In genomic region chr4:92091335-92091734, GRCh38 we compare ENCODE assay signal across 13 cellular contexts.
DNase-seq lines count a peak whose midpoint lies in the region; ATAC-seq and TF ChIP-seq lines count a peak whose summit lies in the region.
"Had no signal": no experiment of that assay in that cellular context is flagged by ENCODE, and none has a peak within 500 bp of the region (broad histone marks: within the 10 kb centered on the region; RNA-seq: fewer than 3 reads in every experiment).

No MANE protein-coding gene starts in this region.

- H3K27me3 Mint-ChIP-seq in progenitor cell of endocrine pancreas, result no peaks in the 10 kb centered on the region

- CTCF ChIA-PET in HCT116 (lab: Charles Lee), result no interaction called here
- CTCF ChIA-PET in PC-9 (lab: Charles Lee), result no interaction called here

- no peak overlapping the region for H3K4me2 ChIP-seq in DOHH2 (ENCODE audit: low read length)
- H3K4me2 ChIP-seq in HCT116 (ENCODE audit: low read length), result no peak overlapping the region
- H3K4me2 ChIP-seq in PC-9, result peak overlapping the region; percentile 64

- no peak overlapping the region for H3K27ac Mint-ChIP-seq in progenitor cell of endocrine pancreas
- H3K27ac Mint-ChIP-seq: stimulated activated effector memory CD8-positive, alpha-beta T cell treated with anti-CD3 and anti-CD28 coated beads, Interleukin-12 subunit alpha, Interleukin-12 subunit beta, amount 100 ng/mL, for 72 hours had no signal

- no peaks in the 10 kb centered on the region for H3K27me3 ChIP-seq in DOHH2 (ENCODE audit: control insufficient read depth, low read length)
- no peaks in the 10 kb centered on the region for H3K27me3 ChIP-seq in HCT116 (ENCODE audit: insufficient read depth, low read length)
- H3K27me3 ChIP-seq in PC-9 (ENCODE audit: insufficient read depth, low read depth), result no peaks in the 10 kb centered on the region
- H3K27me3 ChIP-seq: pancreas had no signal

- peak; percentile 21; the same call in 1 of the 2 replicates for TF ChIP-seq RAD21 in HCT116 (IDR thresholded peaks at IDR 0.05; ENCODE audit: low read depth)

- intact Hi-C loops in HCT116 (cut with micrococcal nuclease) (no loop called here), PC-9 (cut with micrococcal nuclease; ENCODE audit: unreplicated experiment) (no loop called here)

- H3K4me1 ChIP-seq in DOHH2 (ENCODE audit: control insufficient read depth, low read length), result no peaks in the 10 kb centered on the region
- H3K4me1 ChIP-seq in HCT116 (ENCODE audit: control insufficient read depth in 1 of 2, insufficient read depth in 2 of 2, low read length in 2 of 2), result no peaks in the 10 kb centered on the region
- no peaks in the 10 kb centered on the region for H3K4me1 ChIP-seq in PC-9 (replicated peaks; ENCODE audit: insufficient read depth)
- H3K4me1 ChIP-seq: pancreas had no signal

- TF ChIP-seq CTCF in DOHH2 (IDR thresholded peaks at IDR 0.05; ENCODE audit: low read depth, low read length, poor library complexity, severe bottlenecking), result peak; percentile 15
- TF ChIP-seq CTCF in HCT116 (IDR thresholded peaks at IDR 0.05 in 2 of 3, conservative IDR thresholded peaks at IDR 0.05 in 1 of 3; ENCODE audit: borderline replicate concordance in 1 of 3, insufficient read depth in 1 of 3, low read depth in 2 of 3, low read length in 2 of 3), result peak in 2 of 3 experiments; percentile 12 to 38; a peak in 2 of 6 replicates
- TF ChIP-seq CTCF in PC-9 (conservative IDR thresholded peaks at IDR 0.05), result peak; percentile 46; the same call in 1 of the 2 replicates
- no peak for TF ChIP-seq CTCF in progenitor cell of endocrine pancreas (IDR thresholded peaks at IDR 0.05; ENCODE audit: unreplicated experiment)

- peaks cover 3% of the 10 kb centered on the region for H3K9me3 Mint-ChIP-seq in progenitor cell of endocrine pancreas (ENCODE audit: low read depth)

- H3K9ac ChIP-seq in HCT116 (ENCODE audit: low read length), result no peak overlapping the region

- POLR2A ChIA-PET in HCT116 (lab: Charles Lee) (no interaction called here), PC-9 (lab: Charles Lee; ENCODE audit: unreplicated experiment) (no interaction called here)

- BruUV-seq in HCT116 (replicated peaks; lab: Mats Ljungman, UMichigan), result no TSS peak
- BruUV-seq in PC-9 (replicated peaks; lab: Mats Ljungman, UMichigan), result no TSS peak

- H3K9me3 ChIP-seq in DOHH2 (ENCODE audit: control insufficient read depth, insufficient read depth, low read length), result no peaks in the 10 kb centered on the region
- no peaks in the 10 kb centered on the region for H3K9me3 ChIP-seq in HCT116 (ENCODE audit: control insufficient read depth in 1 of 2, insufficient read depth in 1 of 2, low read depth in 1 of 2, low read length in 2 of 2)
- H3K9me3 ChIP-seq in PC-9 (ENCODE audit: insufficient read depth, low read depth), result no peaks in the 10 kb centered on the region
- H3K9me3 ChIP-seq: pancreas had no signal

- no peak for TF ChIP-seq POLR2A in HCT116 (IDR thresholded peaks at IDR 0.05; ENCODE audit: borderline replicate concordance, extremely low read depth, insufficient read depth, insufficient read length)

- no peaks in the 10 kb centered on the region for H3K36me3 Mint-ChIP-seq in progenitor cell of endocrine pancreas (ENCODE audit: insufficient read depth)
- H3K36me3 Mint-ChIP-seq: stimulated activated effector memory CD8-positive, alpha-beta T cell treated with anti-CD3 and anti-CD28 coated beads, Interleukin-12 subunit alpha, Interleukin-12 subunit beta, amount 100 ng/mL, for 72 hours had no signal

- H3K79me2 ChIP-seq in DOHH2 (ENCODE audit: control insufficient read depth, low read length), result no peaks in the 10 kb centered on the region
- no peaks in the 10 kb centered on the region for H3K79me2 ChIP-seq in HCT116 (ENCODE audit: insufficient read depth, low read length)
- no peaks in the 10 kb centered on the region for H3K79me2 ChIP-seq in PC-9 (ENCODE audit: low read depth)

- H3K9me2 ChIP-seq in DOHH2 (replicated peaks; ENCODE audit: control insufficient read depth, low read length) (no peaks in the 10 kb centered on the region), HCT116 (ENCODE audit: insufficient read depth) (no peaks in the 10 kb centered on the region), PC-9 (ENCODE audit: insufficient read depth) (no peaks in the 10 kb centered on the region)

- H3K27ac ChIP-seq in DOHH2 (ENCODE audit: low read depth, low read length) (no peak overlapping the region), HCT116 (ENCODE audit: low read depth, low read length) (no peak overlapping the region), PC-9 (no peak overlapping the region)
- H3K27ac ChIP-seq: pancreas had no signal

- H4K20me1 ChIP-seq in DOHH2 (ENCODE audit: control insufficient read depth, insufficient read depth, low read depth, low read length), result no peaks in the 10 kb centered on the region
- no peaks in the 10 kb centered on the region for H4K20me1 ChIP-seq in HCT116 (ENCODE audit: insufficient read depth)
- no peaks in the 10 kb centered on the region for H4K20me1 ChIP-seq in PC-9 (ENCODE audit: insufficient read depth)

- DNase-seq in HCT116 (ENCODE audit: low read depth, low spot score), result no peak
- DNase-seq in PC-9, result peak in 1 of 2 experiments; percentile 22
- peak; percentile 12 for DNase-seq in iPS-NIHi7 (ENCODE audit: extremely low spot score)
- no peak for DNase-seq in progenitor cell of endocrine pancreas (ENCODE audit: low spot score, unreplicated experiment)
- DNase-seq in mucosa of gallbladder (ENCODE audit: low spot score), result no peak
- no peak for DNase-seq in amniotic stem cell (lab: John Stamatoyannopoulos, UW)
- DNase-seq: activated T-cell treated with anti-CD3 and anti-CD28 coated beads for 4 hours, aorta, NCI-H187 treated with DMSO at 0.1 percent for 48 hours, pancreas had no signal

- H2AFZ ChIP-seq in HCT116 (ENCODE audit: low read depth, low read length, poor library complexity, severe bottlenecking) (no peak overlapping the region), PC-9 (peak overlapping the region; percentile 79)

- no peaks in the 10 kb centered on the region for H3F3A ChIP-seq in DOHH2 (ENCODE audit: control insufficient read depth, insufficient read depth)
- H3F3A ChIP-seq in PC-9 (ENCODE audit: insufficient read depth, low read depth), result no peaks in the 10 kb centered on the region

- no peak overlapping the region for H3K4me3 Mint-ChIP-seq in progenitor cell of endocrine pancreas (ENCODE audit: low read depth)
- H3K4me3 Mint-ChIP-seq: stimulated activated effector memory CD8-positive, alpha-beta T cell treated with anti-CD3 and anti-CD28 coated beads, Interleukin-12 subunit alpha, Interleukin-12 subunit beta, amount 100 ng/mL, for 72 hours had no signal

- ATAC-seq in HCT116, result no peak
- ATAC-seq in GM21576 (IDR thresholded peaks at IDR 0.05; ENCODE audit: unreplicated experiment), result no peak
- ATAC-seq: pancreas; stimulated activated effector memory CD8-positive, alpha-beta T cell treated with anti-CD3 and anti-CD28 coated beads, Interleukin-12 subunit alpha, Interleukin-12 subunit beta, amount 100 ng/mL, for 72 hours had no signal

- no peaks in the 10 kb centered on the region for H3K36me3 ChIP-seq in DOHH2 (ENCODE audit: control insufficient read depth, low read length)
- H3K36me3 ChIP-seq in HCT116 (ENCODE audit: control insufficient read depth in 1 of 2, insufficient read depth in 2 of 2, low read length in 2 of 2), result no peaks in the 10 kb centered on the region
- no peaks in the 10 kb centered on the region for H3K36me3 ChIP-seq in PC-9 (ENCODE audit: low read depth)
- H3K36me3 ChIP-seq: pancreas had no signal

- H3K4me3 ChIP-seq in DOHH2 (ENCODE audit: low read length) (no peak overlapping the region), HCT116 (replicated peaks in 1 of 2; ENCODE audit: low read depth in 1 of 2, low read length in 2 of 2) (no peak overlapping the region), PC-9 (peak overlapping the region; percentile 48; the same call in 1 of the 2 replicates)
- H3K4me3 ChIP-seq: pancreas had no signal

- no peaks in the 10 kb centered on the region for H3K4me1 Mint-ChIP-seq in progenitor cell of endocrine pancreas (ENCODE audit: low read depth)
- H3K4me1 Mint-ChIP-seq: stimulated activated effector memory CD8-positive, alpha-beta T cell treated with anti-CD3 and anti-CD28 coated beads, Interleukin-12 subunit alpha, Interleukin-12 subunit beta, amount 100 ng/mL, for 72 hours had no signal

- RAD21 ChIA-PET in HCT116 (lab: Charles Lee; ENCODE audit: low non-redundant PET in 1 of 2, low total read pairs in 2 of 2, uncharacterized antibody in 2 of 2, unreplicated experiment in 2 of 2), result no interaction called here

TF ChIP-seq in HCT116, 20 proteins besides CTCF, POLR2A, EP300 and RAD21 (continues in another document):
- TF ChIP-seq EZH2 (IDR thresholded peaks at IDR 0.05) (no peak), SIN3A (IDR thresholded peaks at IDR 0.05; ENCODE audit: low read depth) (no peak), SP1 (IDR thresholded peaks at IDR 0.05; ENCODE audit: low read depth) (no peak), ZNF274 (IDR thresholded peaks at IDR 0.05; ENCODE audit: low read depth, low read length) (no peak), CEBPB (IDR thresholded peaks at IDR 0.05; ENCODE audit: low read depth) (no peak), EGR1 (IDR thresholded peaks at IDR 0.05; ENCODE audit: low read depth) (no peak), TCF7L2 (IDR thresholded peaks at IDR 0.05; ENCODE audit: borderline replicate concordance, extremely low read depth, insufficient read depth, insufficient read length) (no peak), POLR2AphosphoS5 (IDR thresholded peaks at IDR 0.05; ENCODE audit: low read depth, low read length) (no peak), ELF1 (IDR thresholded peaks at IDR 0.05; ENCODE audit: borderline replicate concordance, low read depth) (no peak), FOSL1 (IDR thresholded peaks at IDR 0.05; ENCODE audit: low read depth) (no peak), SRF (IDR thresholded peaks at IDR 0.05; ENCODE audit: low read depth) (no peak)
- TF ChIP-seq, protein P1, sequence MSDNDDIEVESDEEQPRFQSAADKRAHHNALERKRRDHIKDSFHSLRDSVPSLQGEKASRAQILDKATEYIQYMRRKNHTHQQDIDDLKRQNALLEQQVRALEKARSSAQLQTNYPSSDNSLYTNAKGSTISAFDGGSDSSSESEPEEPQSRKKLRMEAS (IDR thresholded peaks at IDR 0.05), result no peak
